Comparison of ENCODE assay signal across 29 cellular contexts in the genomic region with DNA sequence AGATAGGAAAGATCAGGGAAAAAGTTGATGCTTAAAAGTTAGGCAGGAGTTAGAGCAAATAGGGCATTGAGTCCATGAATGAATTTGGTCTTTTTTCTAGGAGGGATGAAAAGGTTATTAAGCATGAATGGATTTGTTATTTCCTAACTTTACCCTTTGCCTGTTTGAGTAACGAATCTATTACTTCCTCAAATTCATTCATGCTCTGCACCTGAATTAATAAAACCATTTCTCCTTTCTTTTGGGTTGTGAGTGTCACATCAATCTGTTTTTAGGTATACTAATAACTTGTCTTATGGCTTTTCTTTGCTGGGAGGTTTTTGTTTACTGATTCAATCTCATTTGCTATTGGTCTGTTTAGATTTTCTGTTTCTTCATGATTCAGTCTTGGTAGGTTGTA.
"Had no signal": no experiment of that assay in that cellular context is flagged by ENCODE, and none has a peak within 500 bp of the region (broad histone marks: within the 10 kb centered on the region; RNA-seq: fewer than 3 reads in every experiment).

No MANE protein-coding gene starts in this region.

- H3K9me3 Mint-ChIP-seq: nephron; neural progenitor cell; stimulated activated naive CD8-positive, alpha-beta T cell treated with anti-CD3 and anti-CD28 coated beads, Interleukin-15, amount 100 ng/mL, for 72 hours; type B pancreatic cell had no signal

- H3K36me3 Mint-ChIP-seq: natural killer cell; neural progenitor cell; stimulated activated memory B cell treated with anti-CD40 and anti-IgM and Interleukin-4, amounts not matched to agents 10 μg/mL and 1 μg/mL and 100 μg/mL, for 72 hours; type B pancreatic cell had no signal

- H2AFZ ChIP-seq: neural progenitor cell, parathyroid adenoma had no signal

- H3K36me3 ChIP-seq: neural progenitor cell, ovary, right lobe of liver, sigmoid colon, suprapubic skin, tibial artery, transverse colon, upper lobe of right lung, uterus had no signal

- H3K27me3 Mint-ChIP-seq: progenitor cell of endocrine pancreas; stimulated activated memory B cell treated with anti-CD40 and anti-IgM and Interleukin-4, amounts not matched to agents 10 μg/mL and 1 μg/mL and 100 μg/mL, for 72 hours; stimulated activated naive CD8-positive, alpha-beta T cell treated with anti-CD3 and anti-CD28 coated beads, Interleukin-15, amount 100 ng/mL, for 72 hours; type B pancreatic cell had no signal

- H3K9me3 ChIP-seq: ovary, psoas muscle, right lobe of liver, sigmoid colon, suprapubic skin, testis, tibial artery, transverse colon, upper lobe of right lung, uterus had no signal

- H3K27me3 ChIP-seq: neural progenitor cell, ovary, right lobe of liver, sigmoid colon, suprapubic skin, testis, tibial artery, transverse colon, upper lobe of right lung, uterus had no signal

- H3K4me3 ChIP-seq: neural progenitor cell, ovary, psoas muscle, right lobe of liver, sigmoid colon, suprapubic skin, testis, tibial artery, transverse colon, upper lobe of right lung, uterus had no signal

- H3K79me2 ChIP-seq: parathyroid adenoma had no signal

- ATAC-seq: natural killer cell; psoas muscle; right cardiac atrium; right lobe of liver; stimulated activated memory B cell treated with anti-CD40 and anti-IgM and Interleukin-4, amounts not matched to agents 10 μg/mL and 1 μg/mL and 100 μg/mL, for 72 hours; stimulated activated naive CD8-positive, alpha-beta T cell treated with anti-CD3 and anti-CD28 coated beads, Interleukin-15, amount 100 ng/mL, for 72 hours; stimulated activated naive CD8-positive, alpha-beta T cell treated with anti-CD3 and anti-CD28 coated beads, Interleukin-15, Interleukin-2, amounts not matched to agents 100 U/mL and 50 U/mL, for 24 hours; upper lobe of right lung had no signal

- H3K4me2 ChIP-seq: neural progenitor cell had no signal

- H3K9ac ChIP-seq: neural progenitor cell, parathyroid adenoma had no signal

- H3K27ac Mint-ChIP-seq: natural killer cell; nephron; neural progenitor cell; progenitor cell of endocrine pancreas; stimulated activated memory B cell treated with anti-CD40 and anti-IgM and Interleukin-4, amounts not matched to agents 10 μg/mL and 1 μg/mL and 100 μg/mL, for 72 hours; stimulated activated naive CD8-positive, alpha-beta T cell treated with anti-CD3 and anti-CD28 coated beads, Interleukin-15, amount 100 ng/mL, for 72 hours; type B pancreatic cell had no signal

- H3K4me1 ChIP-seq: neural progenitor cell, parathyroid adenoma, psoas muscle, right lobe of liver, sigmoid colon, suprapubic skin, testis, transverse colon, upper lobe of right lung, uterus had no signal

- DNase-seq: natural killer cell; occipital lobe; ovary; psoas muscle; right cardiac atrium; right lobe of liver; sigmoid colon; small intestine; stimulated activated CD4-positive, alpha-beta T cell treated with anti-CD3 and anti-CD28 coated beads, Interleukin-15, amount 100 ng/mL, for 24 hours; stimulated activated CD4-positive, alpha-beta T cell treated with anti-CD3 and anti-CD28 coated beads, Interleukin-2, amount 100 ng/mL, for 24 hours; stimulated activated CD4-positive, alpha-beta T cell treated with anti-CD3 and anti-CD28 coated beads, Interleukin-2, amount 100 ng/mL, for 48 hours; stimulated activated CD4-positive, alpha-beta T cell treated with anti-CD3 and anti-CD28 coated beads, Interleukin-4, amount 100 ng/mL, for 4 hours; stimulated activated CD8-positive, alpha-beta memory T cell treated with anti-CD3 and anti-CD28 coated beads, Interleukin-4, amount 100 ng/mL, for 48 hours; stimulated activated naive CD4-positive, alpha-beta T cell; stimulated activated naive CD8-positive, alpha-beta T cell treated with anti-CD3 and anti-CD28 coated beads, Interleukin-15, amount 100 ng/mL, for 72 hours; stimulated activated naive CD8-positive, alpha-beta T cell treated with anti-CD3 and anti-CD28 coated beads, Interleukin-15, Interleukin-2, amounts not matched to agents 100 U/mL and 50 U/mL, for 24 hours; substantia nigra; testis; tibial artery; transverse colon; upper lobe of right lung; uterus had no signal

- H3K4me3 Mint-ChIP-seq: natural killer cell; nephron; neural progenitor cell; stimulated activated memory B cell treated with anti-CD40 and anti-IgM and Interleukin-4, amounts not matched to agents 10 μg/mL and 1 μg/mL and 100 μg/mL, for 72 hours; stimulated activated naive CD8-positive, alpha-beta T cell treated with anti-CD3 and anti-CD28 coated beads, Interleukin-15, amount 100 ng/mL, for 72 hours; type B pancreatic cell had no signal

- H3K27ac ChIP-seq: neural progenitor cell, ovary, parathyroid adenoma, psoas muscle, right lobe of liver, sigmoid colon, suprapubic skin, testis, tibial artery, transverse colon, upper lobe of right lung, uterus had no signal

- H3K4me1 Mint-ChIP-seq: natural killer cell; nephron; neural progenitor cell; stimulated activated memory B cell treated with anti-CD40 and anti-IgM and Interleukin-4, amounts not matched to agents 10 μg/mL and 1 μg/mL and 100 μg/mL, for 72 hours; stimulated activated naive CD8-positive, alpha-beta T cell treated with anti-CD3 and anti-CD28 coated beads, Interleukin-15, amount 100 ng/mL, for 72 hours had no signal
